ENCODE assay signal across 2 cellular contexts in genomic region chr6:156948807-156949206, GRCh38.
A peak's percentile ranks its signal among the peaks of the same experiment; 100 is the strongest.
TF ChIP-seq lines count a peak whose summit lies in the region.

No MANE protein-coding gene starts in this region.

TF ChIP-seq in A549, 52 proteins besides CTCF, POLR2A, EP300 and RAD21:
- TF ChIP-seq MAX (IDR thresholded peaks at IDR 0.05) (no peak), GATA3 (IDR thresholded peaks at IDR 0.05; ENCODE audit: borderline replicate concordance) (no peak), HDAC2 (IDR thresholded peaks at IDR 0.05) (no peak), BHLHE40 (IDR thresholded peaks at IDR 0.05; ENCODE audit: low read depth, low read length) (no peak), RFX5 (IDR thresholded peaks at IDR 0.05) (no peak), ATOH8 (CRISPR knock-in tag; IDR thresholded peaks at IDR 0.05; ENCODE audit: low read depth) (no peak), JUN (IDR thresholded peaks at IDR 0.05) (no peak), RNF2 (IDR thresholded peaks at IDR 0.05; ENCODE audit: borderline replicate concordance, low read depth) (no peak), PHF8 (IDR thresholded peaks at IDR 0.05; ENCODE audit: borderline replicate concordance, low read depth) (no peak), CBX8 (IDR thresholded peaks at IDR 0.05) (no peak), ZFP36 (IDR thresholded peaks at IDR 0.05; ENCODE audit: borderline replicate concordance, partially characterized antibody) (no peak), MAZ (IDR thresholded peaks at IDR 0.05; ENCODE audit: borderline replicate concordance, low read depth, low read length) (no peak), TP53 (CRISPR knock-in tag; IDR thresholded peaks at IDR 0.05) (no peak)
- TF ChIP-seq, protein P1, sequence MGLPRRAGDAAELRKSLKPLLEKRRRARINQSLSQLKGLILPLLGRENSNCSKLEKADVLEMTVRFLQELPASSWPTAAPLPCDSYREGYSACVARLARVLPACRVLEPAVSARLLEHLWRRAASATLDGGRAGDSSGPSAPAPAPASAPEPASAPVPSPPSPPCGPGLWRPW (IDR thresholded peaks at IDR 0.05) = no peak

TF ChIP-seq in HEK293, 187 proteins besides CTCF, POLR2A, EP300 and RAD21 (continued from another document):
- TF ChIP-seq, protein P2, sequence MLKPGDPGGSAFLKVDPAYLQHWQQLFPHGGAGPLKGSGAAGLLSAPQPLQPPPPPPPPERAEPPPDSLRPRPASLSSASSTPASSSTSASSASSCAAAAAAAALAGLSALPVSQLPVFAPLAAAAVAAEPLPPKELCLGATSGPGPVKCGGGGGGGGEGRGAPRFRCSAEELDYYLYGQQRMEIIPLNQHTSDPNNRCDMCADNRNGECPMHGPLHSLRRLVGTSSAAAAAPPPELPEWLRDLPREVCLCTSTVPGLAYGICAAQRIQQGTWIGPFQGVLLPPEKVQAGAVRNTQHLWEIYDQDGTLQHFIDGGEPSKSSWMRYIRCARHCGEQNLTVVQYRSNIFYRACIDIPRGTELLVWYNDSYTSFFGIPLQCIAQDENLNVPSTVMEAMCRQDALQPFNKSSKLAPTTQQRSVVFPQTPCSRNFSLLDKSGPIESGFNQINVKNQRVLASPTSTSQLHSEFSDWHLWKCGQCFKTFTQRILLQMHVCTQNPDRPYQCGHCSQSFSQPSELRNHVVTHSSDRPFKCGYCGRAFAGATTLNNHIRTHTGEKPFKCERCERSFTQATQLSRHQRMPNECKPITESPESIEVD (tag by site-specific recombination; IDR thresholded peaks at IDR 0.05) = peak; percentile 51; the same call in 1 of the 2 replicates
- TF ChIP-seq MYNN (tag by site-specific recombination; IDR thresholded peaks at IDR 0.05; ENCODE audit: borderline replicate concordance) (0 out of 2 replicates have a peak, but pooled peaks have one; percentile 24), PRDM10 (tag by site-specific recombination; IDR thresholded peaks at IDR 0.05) (0 out of 2 replicates have a peak, but pooled peaks have one; percentile 5), ZIC2 (tag by site-specific recombination; IDR thresholded peaks at IDR 0.05) (no peak), ZNF354C (tag by site-specific recombination; IDR thresholded peaks at IDR 0.05; ENCODE audit: borderline replicate concordance, low read depth) (no peak), BCL11B (tag by site-specific recombination; IDR thresholded peaks at IDR 0.05; ENCODE audit: low read depth) (no peak), ZEB2 (tag by site-specific recombination; IDR thresholded peaks at IDR 0.05) (peak; percentile 29; the same call in 1 of the 2 replicates)
